ENCODE assay signal across 8 cellular contexts in genomic region chr10:22648547-22648961, GRCh38.
DNase-seq lines count a peak whose midpoint lies in the region; ATAC-seq lines count a peak whose summit lies in the region.

No MANE protein-coding gene starts in this region.

- H3K4me1 ChIP-seq in BLaER1 treated with 17β-estradiol and CSF1 and Interleukin-3, amounts not matched to agents 10 nM and 100 nM: peaks cover 64 to 84% (median 75%) of the 10 kb centered on the region in 10 experiments

- ATAC-seq in GM21390 (IDR thresholded peaks at IDR 0.05; ENCODE audit: unreplicated experiment): peak; percentile 41
- no peak for ATAC-seq in T-cell (replicated peaks in 1 of 4)

- H3K4me3 ChIP-seq in BLaER1 treated with 17β-estradiol and CSF1 and Interleukin-3, amounts not matched to agents 10 nM and 100 nM: no peak overlapping the region

- no peak overlapping the region for H3K27ac ChIP-seq in BLaER1 treated with 17β-estradiol and CSF1 and Interleukin-3, amounts not matched to agents 10 nM and 100 nM

- DNase-seq in T-cell (no peak), iris pigment epithelial cell (ENCODE audit: low read depth) (peak; percentile 58), NCI-H2196 treated with DMSO at 0.1 percent for 48 hours (lab: John Stamatoyannopoulos, UW; ENCODE audit: unreplicated experiment) (no peak), NCI-H2081 treated with DMSO at 0.1 percent for 48 hours (lab: John Stamatoyannopoulos, UW) (no peak), head of caudate nucleus (no peak), cortex of kidney (lab: John Stamatoyannopoulos, UW) (no peak)

- H3K4me3 Mint-ChIP-seq in T-cell: peak overlapping the region; percentile 35 to 78 (median 72)

- POLR2A ChIA-PET in T-cell (lab: Charles Lee): interaction anchor here in 1 of 2 donors (0.5 to 1.0 kb wide), 3 partner anchors 21 to 61 kb away, joined by 3 to 5 read pairs (median 3); no protein-coding TSS in a partner anchor

- H3K4me2 ChIP-seq in BLaER1 treated with 17β-estradiol and CSF1 and Interleukin-3, amounts not matched to agents 10 nM and 100 nM: peak overlapping the region; percentile 59 to 85 (median 66)

- no peaks in the 10 kb centered on the region for H3K27me3 ChIP-seq in BLaER1 treated with 17β-estradiol and CSF1 and Interleukin-3, amounts not matched to agents 10 nM and 100 nM

- peak overlapping the region; percentile 93 to 98 for H3K27ac Mint-ChIP-seq in T-cell

- H3K27me3 Mint-ChIP-seq in T-cell: no peaks in the 10 kb centered on the region

- intact Hi-C loops in head of caudate nucleus (cut with DNase I): no loop called here

- H3K36me3 ChIP-seq in BLaER1 treated with 17β-estradiol and CSF1 and Interleukin-3, amounts not matched to agents 10 nM and 100 nM: peaks cover 0 to 21% (median 0%) of the 10 kb centered on the region in 11 experiments; a peak in 7 of 22 replicates

- CTCF ChIA-PET in T-cell (lab: Charles Lee): interaction anchor here in 1 of 2 donors (0.7 to 1.9 kb wide), 5 partner anchors 9 to 64 kb away, joined by 3 to 4 read pairs (median 3); no protein-coding TSS in a partner anchor

- H3K9me3 ChIP-seq in BLaER1 treated with 17β-estradiol and CSF1 and Interleukin-3, amounts not matched to agents 10 nM and 100 nM (replicated peaks in 1 of 11): no peaks in the 10 kb centered on the region

- peaks cover 27% of the 10 kb centered on the region for H3K36me3 Mint-ChIP-seq in T-cell

- peaks cover 24 to 94% (median 66%) of the 10 kb centered on the region in 11 experiments for H4K20me1 ChIP-seq in BLaER1 treated with 17β-estradiol and CSF1 and Interleukin-3, amounts not matched to agents 10 nM and 100 nM

- peaks cover 94 to 95% (median 94%) of the 10 kb centered on the region in 3 donors for H3K4me1 Mint-ChIP-seq in T-cell

- no peaks in the 10 kb centered on the region for H3K9me3 Mint-ChIP-seq in T-cell

- no peak overlapping the region for H3K9ac ChIP-seq in BLaER1 treated with 17β-estradiol and CSF1 and Interleukin-3, amounts not matched to agents 10 nM and 100 nM
